Comparison of ENCODE assay signal across 1 cellular context in the genomic region with DNA sequence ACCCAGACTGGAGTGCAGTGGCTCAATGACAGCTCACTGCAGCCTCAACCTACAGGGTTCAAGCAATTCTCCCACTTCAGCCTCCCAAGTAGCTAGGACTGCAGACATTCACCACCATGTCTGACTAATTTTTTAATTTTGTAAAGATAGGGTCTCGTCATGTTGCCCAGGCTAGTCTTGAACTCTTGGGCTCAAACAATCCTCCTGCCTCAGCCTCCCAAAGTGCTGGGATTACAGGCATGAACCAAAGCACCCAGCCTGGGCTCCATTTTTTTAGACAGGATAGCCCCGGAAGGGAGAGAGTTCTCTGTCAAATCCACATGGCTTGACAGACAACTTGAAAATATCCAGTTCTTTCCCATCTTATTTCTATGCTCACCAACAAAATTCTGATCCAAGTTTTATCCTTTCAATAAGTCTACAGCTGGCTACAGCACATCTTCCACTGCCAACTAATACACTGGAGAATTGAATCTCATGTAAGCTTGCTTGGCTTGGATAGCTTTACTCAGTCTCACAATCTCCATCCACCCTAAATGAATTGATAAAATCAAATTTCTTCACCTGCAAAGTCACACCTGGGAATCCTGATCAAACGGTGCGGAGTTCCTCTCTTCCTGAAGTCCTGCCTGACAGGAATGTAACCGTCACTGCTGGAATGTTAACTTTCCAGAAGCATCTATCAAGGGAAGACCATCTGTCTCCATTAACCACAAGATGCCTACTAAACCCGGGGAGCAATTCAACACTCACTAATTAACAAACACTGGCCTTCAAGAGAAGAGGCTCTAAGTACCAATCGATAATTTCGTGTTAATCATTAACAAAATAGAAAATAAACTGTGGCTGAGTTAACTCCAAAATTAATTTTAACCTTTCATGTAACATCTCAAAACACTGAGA.
TF ChIP-seq lines count a peak whose summit lies in the region.

No MANE protein-coding gene starts in this region.

TF ChIP-seq in HepG2, 621 proteins besides CTCF, POLR2A, EP300 and RAD21 (continued from another document and continues in another):
- 0 out of 2 replicates have a peak, but pooled peaks have one; percentile 37 for TF ChIP-seq GMEB1 (CRISPR knock-in tag; IDR thresholded peaks at IDR 0.05; ENCODE audit: borderline replicate concordance)
- TF ChIP-seq NR2F2 (IDR thresholded peaks at IDR 0.05; ENCODE audit: borderline replicate concordance, low read depth): 0 out of 2 replicates have a peak, but pooled peaks have one; percentile 17
- 0 out of 2 replicates have a peak, but pooled peaks have one; percentile 45 for TF ChIP-seq HOXA5 (CRISPR knock-in tag; IDR thresholded peaks at IDR 0.05)
- peak; percentile 22 for TF ChIP-seq RARA (CRISPR knock-in tag; IDR thresholded peaks at IDR 0.05)
- peak; percentile 27; the same call in 1 of the 2 replicates for TF ChIP-seq HNF4G (IDR thresholded peaks at IDR 0.05; ENCODE audit: borderline replicate concordance, low read depth, low read length)
- no peak for TF ChIP-seq HNF4G (CRISPR knock-in tag; IDR thresholded peaks at IDR 0.05; ENCODE audit: borderline replicate concordance, low read depth)
- no peak for TF ChIP-seq ZNF784 (CRISPR knock-in tag; IDR thresholded peaks at IDR 0.05; ENCODE audit: borderline replicate concordance)
- TF ChIP-seq, protein P1, sequence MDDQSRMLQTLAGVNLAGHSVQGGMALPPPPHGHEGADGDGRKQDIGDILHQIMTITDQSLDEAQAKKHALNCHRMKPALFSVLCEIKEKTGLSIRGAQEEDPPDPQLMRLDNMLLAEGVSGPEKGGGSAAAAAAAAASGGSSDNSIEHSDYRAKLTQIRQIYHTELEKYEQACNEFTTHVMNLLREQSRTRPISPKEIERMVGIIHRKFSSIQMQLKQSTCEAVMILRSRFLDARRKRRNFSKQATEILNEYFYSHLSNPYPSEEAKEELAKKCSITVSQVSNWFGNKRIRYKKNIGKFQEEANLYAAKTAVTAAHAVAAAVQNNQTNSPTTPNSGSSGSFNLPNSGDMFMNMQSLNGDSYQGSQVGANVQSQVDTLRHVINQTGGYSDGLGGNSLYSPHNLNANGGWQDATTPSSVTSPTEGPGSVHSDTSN (CRISPR knock-in tag; IDR thresholded peaks at IDR 0.05; ENCODE audit: borderline replicate concordance): no peak
- peak; percentile 52; the same call in 1 of the 2 replicates for TF ChIP-seq HDAC2 (CRISPR knock-in tag; IDR thresholded peaks at IDR 0.05)
- TF ChIP-seq HMG20A (CRISPR knock-in tag; IDR thresholded peaks at IDR 0.05; ENCODE audit: borderline replicate concordance): peak; percentile 60; the same call in 1 of the 2 replicates
- TF ChIP-seq PRDM10 (CRISPR knock-in tag; IDR thresholded peaks at IDR 0.05; ENCODE audit: low read depth): no peak
- no peak for TF ChIP-seq ZMYM3 (CRISPR knock-in tag; IDR thresholded peaks at IDR 0.05)
- TF ChIP-seq NKX3-1 (CRISPR knock-in tag; IDR thresholded peaks at IDR 0.05): peak; percentile 58; the same call in 1 of the 2 replicates
- TF ChIP-seq, protein P2, sequence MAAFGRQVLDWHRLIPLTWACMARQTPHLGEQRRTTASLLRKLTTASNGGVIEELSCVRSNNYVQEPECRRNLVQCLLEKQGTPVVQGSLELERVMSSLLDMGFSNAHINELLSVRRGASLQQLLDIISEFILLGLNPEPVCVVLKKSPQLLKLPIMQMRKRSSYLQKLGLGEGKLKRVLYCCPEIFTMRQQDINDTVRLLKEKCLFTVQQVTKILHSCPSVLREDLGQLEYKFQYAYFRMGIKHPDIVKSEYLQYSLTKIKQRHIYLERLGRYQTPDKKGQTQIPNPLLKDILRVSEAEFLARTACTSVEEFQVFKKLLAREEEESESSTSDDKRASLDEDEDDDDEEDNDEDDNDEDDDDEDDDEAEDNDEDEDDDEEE (CRISPR knock-in tag; IDR thresholded peaks at IDR 0.05): no peak
- peak; percentile 58; the same call in 1 of the 2 replicates for TF ChIP-seq KAT2B (IDR thresholded peaks at IDR 0.05; ENCODE audit: borderline replicate concordance, low read depth, low read length)
- TF ChIP-seq MIXL1 (CRISPR knock-in tag; IDR thresholded peaks at IDR 0.05): peak; percentile 99
- no peak for TF ChIP-seq DZIP1 (CRISPR knock-in tag; IDR thresholded peaks at IDR 0.05)
- TF ChIP-seq ZNF33A (CRISPR knock-in tag; IDR thresholded peaks at IDR 0.05; ENCODE audit: borderline replicate concordance): no peak
- TF ChIP-seq ZNF792 (CRISPR knock-in tag; IDR thresholded peaks at IDR 0.05): no peak
- TF ChIP-seq ZNF644 (CRISPR knock-in tag; IDR thresholded peaks at IDR 0.05; ENCODE audit: low read depth): 0 out of 2 replicates have a peak, but pooled peaks have one; percentile 21
- no peak for TF ChIP-seq TOE1 (CRISPR knock-in tag; IDR thresholded peaks at IDR 0.05)
- no peak for TF ChIP-seq ZNF3 (CRISPR knock-in tag; IDR thresholded peaks at IDR 0.05)
- peak; percentile 63 for TF ChIP-seq ZMYM4 (CRISPR knock-in tag; IDR thresholded peaks at IDR 0.05)
- TF ChIP-seq GLMP (CRISPR knock-in tag; IDR thresholded peaks at IDR 0.05; ENCODE audit: borderline replicate concordance): no peak
- TF ChIP-seq ZNF761 (CRISPR knock-in tag; conservative IDR thresholded peaks at IDR 0.05): no peak
- no peak for TF ChIP-seq ZNF280B (CRISPR knock-in tag; IDR thresholded peaks at IDR 0.05; ENCODE audit: borderline replicate concordance)
- TF ChIP-seq, protein P3, sequence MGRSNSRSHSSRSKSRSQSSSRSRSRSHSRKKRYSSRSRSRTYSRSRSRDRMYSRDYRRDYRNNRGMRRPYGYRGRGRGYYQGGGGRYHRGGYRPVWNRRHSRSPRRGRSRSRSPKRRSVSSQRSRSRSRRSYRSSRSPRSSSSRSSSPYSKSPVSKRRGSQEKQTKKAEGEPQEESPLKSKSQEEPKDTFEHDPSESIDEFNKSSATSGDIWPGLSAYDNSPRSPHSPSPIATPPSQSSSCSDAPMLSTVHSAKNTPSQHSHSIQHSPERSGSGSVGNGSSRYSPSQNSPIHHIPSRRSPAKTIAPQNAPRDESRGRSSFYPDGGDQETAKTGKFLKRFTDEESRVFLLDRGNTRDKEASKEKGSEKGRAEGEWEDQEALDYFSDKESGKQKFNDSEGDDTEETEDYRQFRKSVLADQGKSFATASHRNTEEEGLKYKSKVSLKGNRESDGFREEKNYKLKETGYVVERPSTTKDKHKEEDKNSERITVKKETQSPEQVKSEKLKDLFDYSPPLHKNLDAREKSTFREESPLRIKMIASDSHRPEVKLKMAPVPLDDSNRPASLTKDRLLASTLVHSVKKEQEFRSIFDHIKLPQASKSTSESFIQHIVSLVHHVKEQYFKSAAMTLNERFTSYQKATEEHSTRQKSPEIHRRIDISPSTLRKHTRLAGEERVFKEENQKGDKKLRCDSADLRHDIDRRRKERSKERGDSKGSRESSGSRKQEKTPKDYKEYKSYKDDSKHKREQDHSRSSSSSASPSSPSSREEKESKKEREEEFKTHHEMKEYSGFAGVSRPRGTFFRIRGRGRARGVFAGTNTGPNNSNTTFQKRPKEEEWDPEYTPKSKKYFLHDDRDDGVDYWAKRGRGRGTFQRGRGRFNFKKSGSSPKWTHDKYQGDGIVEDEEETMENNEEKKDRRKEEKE (IDR thresholded peaks at IDR 0.05): no peak
- no peak for TF ChIP-seq SALL1 (CRISPR knock-in tag; IDR thresholded peaks at IDR 0.05)
- peak; percentile 75 for TF ChIP-seq GATAD2A (CRISPR knock-in tag; IDR thresholded peaks at IDR 0.05)
- 0 out of 2 replicates have a peak, but pooled peaks have one; percentile 38 for TF ChIP-seq MXD4 (CRISPR knock-in tag; IDR thresholded peaks at IDR 0.05)
- TF ChIP-seq SP5 (CRISPR knock-in tag; IDR thresholded peaks at IDR 0.05; ENCODE audit: borderline replicate concordance, low read depth): no peak
